In genomic region chr7:42671627-42672026, GRCh38 we compare ENCODE assay signal across 18 cellular contexts.
DNase-seq lines count a peak whose midpoint lies in the region; ATAC-seq, FAIRE-seq and TF ChIP-seq lines count a peak whose summit lies in the region.
"Had no signal": no experiment of that assay in that cellular context is flagged by ENCODE, and none has a peak within 500 bp of the region (broad histone marks: within the 10 kb centered on the region; RNA-seq: fewer than 3 reads in every experiment).

No MANE protein-coding gene starts in this region.

- no peak for ATAC-seq in GM21737 (IDR thresholded peaks at IDR 0.05; ENCODE audit: unreplicated experiment)
- no peak for ATAC-seq in left ventricle myocardium superior
- ATAC-seq: activated CD8-positive, alpha-beta T cell treated with anti-CD3 and anti-CD28 coated beads, Interleukin-2, amount 10 ng/mL, durations not matched to agents 7 days and 5 days; Panc1; stimulated activated naive CD8-positive, alpha-beta T cell treated with anti-CD3 and anti-CD28 coated beads, Interleukin-15, Interleukin-2, amounts not matched to agents 100 U/mL and 50 U/mL, for 24 hours had no signal

- H3K9me3 ChIP-seq in astrocyte (ENCODE audit: insufficient read depth, low read depth, low read length), result peaks cover 4% of the 10 kb centered on the region
- H3K9me3 ChIP-seq: prostate gland had no signal

- H3K4me1 ChIP-seq in astrocyte (ENCODE audit: insufficient read depth, low read length), result no peaks in the 10 kb centered on the region
- H3K4me1 ChIP-seq: prostate gland had no signal

- no peaks in the 10 kb centered on the region for H4K20me1 ChIP-seq in astrocyte (ENCODE audit: insufficient read depth, low read length)

- H2AFZ ChIP-seq in astrocyte (ENCODE audit: low read depth, low read length), result no peak overlapping the region

- H3K27ac ChIP-seq in astrocyte (ENCODE audit: low read depth, low read length), result no peak overlapping the region
- H3K27ac ChIP-seq: prostate gland had no signal

- peaks cover 4% of the 10 kb centered on the region for H3K9me3 Mint-ChIP-seq in astrocyte (ENCODE audit: unreplicated experiment)

- H3K79me2 ChIP-seq in astrocyte (ENCODE audit: insufficient read depth, low read length), result no peaks in the 10 kb centered on the region

- no peak for TF ChIP-seq CTCF in astrocyte (IDR thresholded peaks at IDR 0.05; ENCODE audit: insufficient read depth, low read depth, low read length)
- TF ChIP-seq CTCF in foreskin fibroblast (IDR thresholded peaks at IDR 0.05; ENCODE audit: low read depth, low read length), result no peak

- no peaks in the 10 kb centered on the region for H3K27me3 Mint-ChIP-seq in astrocyte (ENCODE audit: low read depth, unreplicated experiment)

- H3K36me3 ChIP-seq in astrocyte (ENCODE audit: insufficient read depth, low read length), result no peaks in the 10 kb centered on the region
- H3K36me3 ChIP-seq: prostate gland had no signal

- no peak overlapping the region for H3K4me2 ChIP-seq in astrocyte (ENCODE audit: low read length)

- no peak for FAIRE-seq in astrocyte (lab: Jason Lieb, UNC)
- FAIRE-seq: D721Med, endometrium had no signal

- H3K4me3 Mint-ChIP-seq in astrocyte (ENCODE audit: unreplicated experiment), result no peak overlapping the region
- H3K4me3 Mint-ChIP-seq: activated CD8-positive, alpha-beta T cell treated with anti-CD3 and anti-CD28 coated beads, Interleukin-2, amount 10 ng/mL, durations not matched to agents 7 days and 5 days had no signal

- intact Hi-C loops in left ventricle myocardium superior (cut with micrococcal nuclease), result no loop called here

- H3K27ac Mint-ChIP-seq in astrocyte (ENCODE audit: unreplicated experiment), result no peak overlapping the region
- H3K27ac Mint-ChIP-seq: activated CD8-positive, alpha-beta T cell treated with anti-CD3 and anti-CD28 coated beads, Interleukin-2, amount 10 ng/mL, durations not matched to agents 7 days and 5 days had no signal

- no peaks in the 10 kb centered on the region for H3K36me3 Mint-ChIP-seq in astrocyte (ENCODE audit: low read depth, unreplicated experiment)

- H3K4me1 Mint-ChIP-seq in astrocyte (ENCODE audit: low read depth, unreplicated experiment), result peaks cover 2% of the 10 kb centered on the region

- no peaks in the 10 kb centered on the region for H3K27me3 ChIP-seq in astrocyte (ENCODE audit: insufficient read depth, low read length)

- no peak overlapping the region for H3K9ac ChIP-seq in astrocyte (ENCODE audit: low read length)

- no peak overlapping the region for H3K4me3 ChIP-seq in astrocyte (ENCODE audit: insufficient read depth, low read depth, low read length)
- no peak overlapping the region for H3K4me3 ChIP-seq in foreskin fibroblast (ENCODE audit: low read depth in 1 of 2, low read length in 2 of 2)
- H3K4me3 ChIP-seq: prostate gland had no signal

- peak; percentile 66 for DNase-seq in AG08395 (ENCODE audit: low spot score)
- DNase-seq in HS-5 (ENCODE audit: low read depth), result peak; percentile 86
- DNase-seq in astrocyte (ENCODE audit: low read depth), result peak; percentile 73
- peak; percentile 62 to 82 for DNase-seq in foreskin fibroblast
- DNase-seq in NK-92 (lab: John Stamatoyannopoulos, UW; ENCODE audit: unreplicated experiment), result no peak
- no peak for DNase-seq in NCI-H446 treated with DMSO at 0.1 percent for 48 hours (lab: John Stamatoyannopoulos, UW)
- DNase-seq in left ventricle myocardium superior, result no peak
- DNase-seq: activated CD8-positive, alpha-beta T cell treated with anti-CD3 and anti-CD28 coated beads, Interleukin-2, amount 10 ng/mL, durations not matched to agents 7 days and 5 days; Kasumi-1; left cardiac atrium; NCI-H1930; NCI-H524 treated with DMSO at 0.1 percent for 48 hours; stimulated activated naive CD8-positive, alpha-beta T cell treated with anti-CD3 and anti-CD28 coated beads, Interleukin-15, Interleukin-2, amounts not matched to agents 100 U/mL and 50 U/mL, for 24 hours had no signal

Comparison
In these comparisons a context has a peak if more than half of its experiments do, and no peak if none do; other contexts are left out.
1. DNase-seq: peak in AG08395 (single experiment), HS-5 (single experiment), astrocyte (single experiment) and foreskin fibroblast (2 of 2); none in NK-92 (single experiment), NCI-H446 treated with DMSO at 0.1 percent for 48 hours (single experiment) and left ventricle myocardium superior (single experiment).